ENCODE assay signal across 26 cellular contexts in the genomic region with DNA sequence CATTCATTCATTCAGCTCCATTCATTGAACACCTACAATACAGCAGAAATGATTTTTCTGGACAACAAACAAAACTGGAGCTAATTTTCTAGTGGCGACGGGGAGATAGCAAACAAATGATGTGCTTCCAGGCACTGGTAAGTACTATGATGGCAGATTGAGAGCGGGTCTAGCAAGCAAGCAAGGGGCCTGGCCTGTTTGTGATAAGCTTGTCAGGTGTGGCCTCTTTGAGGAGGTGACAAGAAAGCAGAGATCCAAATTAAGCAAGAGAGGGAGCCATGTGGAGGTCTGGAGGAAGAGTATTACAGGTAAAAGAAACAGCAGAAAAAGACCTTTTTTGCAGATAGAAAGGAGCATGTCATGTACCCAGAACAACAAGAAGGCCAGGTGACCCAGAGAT.
"Had no signal": no experiment of that assay in that cellular context is flagged by ENCODE, and none has a peak within 500 bp of the region (broad histone marks: within the 10 kb centered on the region; RNA-seq: fewer than 3 reads in every experiment).

No MANE protein-coding gene starts in this region.

- H3K4me1 ChIP-seq: psoas muscle, right lobe of liver, sigmoid colon, stomach, thyroid gland, tibial nerve, upper lobe of right lung, uterus had no signal

- H3K27ac Mint-ChIP-seq: naive thymus-derived CD8-positive, alpha-beta T cell; natural killer cell treated with Interleukin-12 subunit alpha and Interleukin-12 subunit beta and Interleukin-15 and Interleukin-18, amount 100 ng/mL, for 72 hours; nephron progenitor cell; stimulated activated effector memory CD8-positive, alpha-beta T cell treated with anti-CD3 and anti-CD28 coated beads, Interleukin-12 subunit alpha, Interleukin-12 subunit beta, amount 100 ng/mL, for 72 hours; stimulated activated naive B cell treated with anti-CD40 and anti-IgM and Interleukin-4, amounts not matched to agents 10 μg/mL and 1 μg/mL and 100 μg/mL, for 72 hours; stimulated activated naive CD8-positive, alpha-beta T cell treated with anti-CD3 and anti-CD28 coated beads, Interleukin-15, Interleukin-2, amounts not matched to agents 100 ng/mL and 50 ng/mL, for 24 hours had no signal

- H3K9me3 Mint-ChIP-seq: nephron progenitor cell; neural crest cell; stimulated activated naive B cell treated with anti-CD40 and anti-IgM and Interleukin-4, amounts not matched to agents 10 μg/mL and 1 μg/mL and 100 μg/mL, for 72 hours; stimulated activated naive CD8-positive, alpha-beta T cell treated with anti-CD3 and anti-CD28 coated beads, Interleukin-15, Interleukin-2, amounts not matched to agents 100 ng/mL and 50 ng/mL, for 24 hours had no signal

- H3K4me3 ChIP-seq: pancreas, psoas muscle, right lobe of liver, sigmoid colon, stomach, thoracic aorta, thyroid gland, tibial nerve, upper lobe of right lung, uterus had no signal

- H3K36me3 ChIP-seq: neutrophil, pancreas, right lobe of liver, sigmoid colon, stomach, thoracic aorta, thyroid gland, tibial nerve, upper lobe of right lung, uterus had no signal

- H3K36me3 Mint-ChIP-seq: naive thymus-derived CD8-positive, alpha-beta T cell; natural killer cell treated with Interleukin-12 subunit alpha and Interleukin-12 subunit beta and Interleukin-15 and Interleukin-18, amount 100 ng/mL, for 72 hours; stimulated activated effector memory CD8-positive, alpha-beta T cell treated with anti-CD3 and anti-CD28 coated beads, Interleukin-12 subunit alpha, Interleukin-12 subunit beta, amount 100 ng/mL, for 72 hours; stimulated activated naive B cell treated with anti-CD40 and anti-IgM and Interleukin-4, amounts not matched to agents 10 μg/mL and 1 μg/mL and 100 μg/mL, for 72 hours had no signal

- ATAC-seq: naive thymus-derived CD8-positive, alpha-beta T cell; natural killer cell treated with Interleukin-12 subunit alpha and Interleukin-12 subunit beta and Interleukin-15 and Interleukin-18, amount 100 ng/mL, for 72 hours; pancreas; psoas muscle; right cardiac atrium; right lobe of liver; stimulated activated effector memory CD8-positive, alpha-beta T cell treated with anti-CD3 and anti-CD28 coated beads, Interleukin-12 subunit alpha, Interleukin-12 subunit beta, amount 100 ng/mL, for 72 hours; stimulated activated naive B cell treated with anti-CD40 and anti-IgM and Interleukin-4, amounts not matched to agents 10 μg/mL and 1 μg/mL and 100 μg/mL, for 72 hours; upper lobe of right lung had no signal

- H3K27me3 Mint-ChIP-seq: stimulated activated naive B cell treated with anti-CD40 and anti-IgM and Interleukin-4, amounts not matched to agents 10 μg/mL and 1 μg/mL and 100 μg/mL, for 72 hours; stimulated activated naive CD8-positive, alpha-beta T cell treated with anti-CD3 and anti-CD28 coated beads, Interleukin-15, Interleukin-2, amounts not matched to agents 100 ng/mL and 50 ng/mL, for 24 hours had no signal

- H3K9me3 ChIP-seq: neutrophil, pancreas, right lobe of liver, sigmoid colon, stomach, thoracic aorta, thyroid gland, tibial nerve, upper lobe of right lung, uterus had no signal

- H3K4me3 Mint-ChIP-seq: naive thymus-derived CD8-positive, alpha-beta T cell; natural killer cell treated with Interleukin-12 subunit alpha and Interleukin-12 subunit beta and Interleukin-15 and Interleukin-18, amount 100 ng/mL, for 72 hours; nephron progenitor cell; neural crest cell; stimulated activated effector memory CD8-positive, alpha-beta T cell treated with anti-CD3 and anti-CD28 coated beads, Interleukin-12 subunit alpha, Interleukin-12 subunit beta, amount 100 ng/mL, for 72 hours; stimulated activated naive B cell treated with anti-CD40 and anti-IgM and Interleukin-4, amounts not matched to agents 10 μg/mL and 1 μg/mL and 100 μg/mL, for 72 hours; stimulated activated naive CD8-positive, alpha-beta T cell treated with anti-CD3 and anti-CD28 coated beads, Interleukin-15, Interleukin-2, amounts not matched to agents 100 ng/mL and 50 ng/mL, for 24 hours had no signal

- H3K27ac ChIP-seq: neutrophil, pancreas, psoas muscle, right lobe of liver, sigmoid colon, stomach, thoracic aorta, thyroid gland, tibial nerve, upper lobe of right lung, uterus had no signal

- H3K27me3 ChIP-seq: neutrophil, pancreas, right lobe of liver, sigmoid colon, thyroid gland, tibial nerve, upper lobe of right lung, uterus had no signal

- DNase-seq: naive thymus-derived CD8-positive, alpha-beta T cell; nephron progenitor cell; nucleus accumbens; pancreas; psoas muscle; right cardiac atrium; right lobe of liver; sigmoid colon; stimulated activated CD4-positive, alpha-beta T cell treated with anti-CD3 and anti-CD28 coated beads, Interleukin-15, amount 100 ng/mL, for 24 hours; stimulated activated CD4-positive, alpha-beta T cell treated with anti-CD3 and anti-CD28 coated beads, Interleukin-2, amount 100 ng/mL, for 24 hours; stimulated activated CD4-positive, alpha-beta T cell treated with anti-CD3 and anti-CD28 coated beads, Interleukin-2, amount 100 ng/mL, for 48 hours; stimulated activated CD4-positive, alpha-beta T cell treated with anti-CD3 and anti-CD28 coated beads, Interleukin-4, amount 100 ng/mL, for 24 hours; stimulated activated naive B cell treated with anti-CD40 and anti-IgM and Interleukin-4, amounts not matched to agents 10 μg/mL and 1 μg/mL and 100 μg/mL, for 72 hours; stimulated activated naive CD4-positive, alpha-beta T cell treated with Interleukin-2 at 50 U/mL for 16 hours; stomach; thyroid gland; trophoblast cell; upper lobe of right lung; uterus had no signal

- H3K4me1 Mint-ChIP-seq: naive thymus-derived CD8-positive, alpha-beta T cell; neural crest cell; stimulated activated effector memory CD8-positive, alpha-beta T cell treated with anti-CD3 and anti-CD28 coated beads, Interleukin-12 subunit alpha, Interleukin-12 subunit beta, amount 100 ng/mL, for 72 hours; stimulated activated naive B cell treated with anti-CD40 and anti-IgM and Interleukin-4, amounts not matched to agents 10 μg/mL and 1 μg/mL and 100 μg/mL, for 72 hours had no signal
